In the genomic region with DNA sequence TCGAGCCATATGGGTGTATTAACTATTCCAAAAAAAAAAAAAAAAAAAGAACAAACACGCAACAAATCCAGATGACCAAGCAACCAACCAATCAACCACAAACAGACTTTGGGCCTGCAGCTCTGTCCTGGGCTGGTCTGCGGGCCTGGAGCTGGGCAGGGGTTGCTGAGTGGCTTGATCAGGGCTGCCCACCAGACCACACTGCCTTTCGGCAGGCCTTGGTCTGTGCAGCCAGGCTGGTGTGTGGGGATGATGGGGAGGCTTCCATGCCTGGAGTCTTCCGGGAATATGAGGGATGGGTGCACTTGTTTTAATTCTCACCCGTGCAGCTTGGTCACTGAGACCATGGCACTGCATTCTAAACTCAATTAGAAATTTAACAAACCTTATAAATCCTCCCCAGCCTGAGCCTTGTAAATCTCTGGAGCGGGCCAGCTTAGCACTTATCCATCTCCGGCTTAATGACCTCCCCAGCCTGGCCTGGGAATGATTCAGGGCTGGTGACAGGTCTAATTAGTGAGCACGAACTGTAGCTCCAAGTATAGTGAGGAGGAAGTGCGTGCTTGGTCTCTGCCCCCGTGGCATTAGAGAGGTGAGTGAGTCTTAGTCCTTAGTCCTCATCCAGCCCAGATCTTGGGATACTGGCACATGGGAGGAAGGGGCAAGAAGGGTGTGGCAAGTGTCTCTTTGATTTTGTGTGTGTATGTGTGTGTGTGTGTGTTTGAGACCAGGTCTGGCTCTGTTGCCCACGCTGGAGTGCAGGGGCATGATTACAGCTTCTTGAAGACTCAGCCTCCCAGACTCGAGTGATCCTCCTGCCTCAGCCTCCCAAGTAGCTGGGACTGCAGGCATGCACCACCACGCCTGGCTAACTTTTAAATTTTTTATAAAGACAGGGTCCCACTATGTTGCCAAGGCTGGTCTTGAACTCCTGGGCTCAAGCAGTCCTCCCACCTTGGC, we compare ENCODE assay signal across 23 cellular contexts.
DNase-seq lines count a peak whose midpoint lies in the region; ATAC-seq, FAIRE-seq and TF ChIP-seq lines count a peak whose summit lies in the region.
"Had no signal": no experiment of that assay in that cellular context is flagged by ENCODE, and none has a peak within 500 bp of the region (broad histone marks: within the 10 kb centered on the region; RNA-seq: fewer than 3 reads in every experiment).

No MANE protein-coding gene starts in this region.

- H3K4me1 Mint-ChIP-seq in endodermal cell: peaks cover 5% of the 10 kb centered on the region
- H3K4me1 Mint-ChIP-seq in activated CD4-positive, alpha-beta memory T cell treated with anti-CD3 and anti-CD28 coated beads, Interleukin-2, amount 10 ng/mL, durations not matched to agents 7 days and 5 days: no peaks in the 10 kb centered on the region
- H3K4me1 Mint-ChIP-seq in stimulated activated effector memory CD8-positive, alpha-beta T cell treated with anti-CD3 and anti-CD28 coated beads, Interleukin-12 subunit alpha, Interleukin-12 subunit beta, amount 100 ng/mL, for 72 hours: no peaks in the 10 kb centered on the region

- peaks cover 4% of the 10 kb centered on the region for H3K4me1 ChIP-seq in endodermal cell (ENCODE audit: control insufficient read depth, insufficient read depth, low read length)
- H3K4me1 ChIP-seq: HAP-1 had no signal

- intact Hi-C loops in posterior vena cava (cut with DNase I): no loop called here

- H3K4me3 ChIP-seq in endodermal cell (ENCODE audit: low read length): no peak overlapping the region
- H3K4me3 ChIP-seq: HAP-1, MG63, SK-N-MC had no signal

- H3K36me3 Mint-ChIP-seq in endodermal cell (ENCODE audit: low read depth): no peaks in the 10 kb centered on the region
- H3K36me3 Mint-ChIP-seq in activated CD4-positive, alpha-beta memory T cell treated with anti-CD3 and anti-CD28 coated beads, Interleukin-2, amount 10 ng/mL, durations not matched to agents 7 days and 5 days (ENCODE audit: low read depth): no peaks in the 10 kb centered on the region
- H3K36me3 Mint-ChIP-seq in stimulated activated effector memory CD8-positive, alpha-beta T cell treated with anti-CD3 and anti-CD28 coated beads, Interleukin-12 subunit alpha, Interleukin-12 subunit beta, amount 100 ng/mL, for 72 hours: no peaks in the 10 kb centered on the region

- no peak overlapping the region for H3K27ac ChIP-seq in endodermal cell (ENCODE audit: low read depth, low read length)
- H3K27ac ChIP-seq: SK-N-MC had no signal

- no peaks in the 10 kb centered on the region for H3K36me3 ChIP-seq in endodermal cell (ENCODE audit: control insufficient read depth, insufficient read depth, low read length)
- H3K36me3 ChIP-seq: HAP-1, MG63 had no signal

- H3K4me3 Mint-ChIP-seq in endodermal cell: no peak overlapping the region
- H3K4me3 Mint-ChIP-seq in activated CD4-positive, alpha-beta memory T cell treated with anti-CD3 and anti-CD28 coated beads, Interleukin-2, amount 10 ng/mL, durations not matched to agents 7 days and 5 days: no peak overlapping the region
- H3K4me3 Mint-ChIP-seq in stimulated activated effector memory CD8-positive, alpha-beta T cell treated with anti-CD3 and anti-CD28 coated beads, Interleukin-12 subunit alpha, Interleukin-12 subunit beta, amount 100 ng/mL, for 72 hours: no peak overlapping the region

- TF ChIP-seq CTCF in D721Med (IDR thresholded peaks at IDR 0.05; ENCODE audit: insufficient read depth, missing control alignments): no peak
- TF ChIP-seq CTCF in endodermal cell (conservative IDR thresholded peaks at IDR 0.05): no peak

- H3K9ac ChIP-seq in endodermal cell (ENCODE audit: extremely low read depth, low read length, poor library complexity, severe bottlenecking): no peak overlapping the region

- WGBS in endodermal cell (ENCODE audit: insufficient coverage in 1 of 2, insufficient read length in 1 of 2), 2 experiments: 87% methylated on average over 7 to 12 of the region's 14 CpGs

- FAIRE-seq in D721Med (lab: Jason Lieb, UNC): peak; percentile 64
- FAIRE-seq: HTR-8/SVneo had no signal

- POLR2A ChIA-PET in activated CD4-positive, alpha-beta memory T cell treated with anti-CD3 and anti-CD28 coated beads, Interleukin-2, amount 10 ng/mL, durations not matched to agents 7 days and 5 days (lab: Charles Lee): no interaction called here

- no peaks in the 10 kb centered on the region for H3K9me3 Mint-ChIP-seq in endodermal cell
- H3K9me3 Mint-ChIP-seq in activated CD4-positive, alpha-beta memory T cell treated with anti-CD3 and anti-CD28 coated beads, Interleukin-2, amount 10 ng/mL, durations not matched to agents 7 days and 5 days: no peaks in the 10 kb centered on the region
- no peaks in the 10 kb centered on the region for H3K9me3 Mint-ChIP-seq in stimulated activated effector memory CD8-positive, alpha-beta T cell treated with anti-CD3 and anti-CD28 coated beads, Interleukin-12 subunit alpha, Interleukin-12 subunit beta, amount 100 ng/mL, for 72 hours

- no peak for ATAC-seq in SK-N-SH treated with all-trans-retinoic acid at 6 μM for 48 hours
- no peak for ATAC-seq in HG02623 (IDR thresholded peaks at IDR 0.05; ENCODE audit: unreplicated experiment)
- no peak for ATAC-seq in stimulated activated effector memory CD8-positive, alpha-beta T cell treated with anti-CD3 and anti-CD28 coated beads, Interleukin-12 subunit alpha, Interleukin-12 subunit beta, amount 100 ng/mL, for 72 hours

- CTCF ChIA-PET in activated CD4-positive, alpha-beta memory T cell treated with anti-CD3 and anti-CD28 coated beads, Interleukin-2, amount 10 ng/mL, durations not matched to agents 7 days and 5 days (lab: Charles Lee): interaction anchor here (0.7 to 2.4 kb wide), 3 partner anchors 40 to 769 kb away, joined by 3 to 15 read pairs (median 6); no protein-coding TSS in a partner anchor

- H3K27ac Mint-ChIP-seq in endodermal cell: no peak overlapping the region
- no peak overlapping the region for H3K27ac Mint-ChIP-seq in activated CD4-positive, alpha-beta memory T cell treated with anti-CD3 and anti-CD28 coated beads, Interleukin-2, amount 10 ng/mL, durations not matched to agents 7 days and 5 days
- H3K27ac Mint-ChIP-seq in stimulated activated effector memory CD8-positive, alpha-beta T cell treated with anti-CD3 and anti-CD28 coated beads, Interleukin-12 subunit alpha, Interleukin-12 subunit beta, amount 100 ng/mL, for 72 hours: no peak overlapping the region

- H3K9me3 ChIP-seq in endodermal cell (ENCODE audit: control insufficient read depth, low read length): no peaks in the 10 kb centered on the region
- H3K9me3 ChIP-seq: HAP-1, MG63 had no signal

- DNase-seq in D721Med (ENCODE audit: insufficient read length, low spot score) (peak; percentile 86), NCI-H69 (lab: John Stamatoyannopoulos, UW) (peak; percentile 2), endodermal cell (peak; percentile 28), posterior vena cava (ENCODE audit: low spot score) (peak; percentile 72)
- no peak for DNase-seq in activated CD4-positive, alpha-beta memory T cell treated with anti-CD3 and anti-CD28 coated beads, Interleukin-2, amount 10 ng/mL, durations not matched to agents 7 days and 5 days
- DNase-seq in stimulated activated effector memory CD8-positive, alpha-beta T cell treated with anti-CD3 and anti-CD28 coated beads, Interleukin-12 subunit alpha, Interleukin-12 subunit beta, amount 100 ng/mL, for 72 hours (ENCODE audit: low spot score in 2 of 2): no peak
- DNase-seq: C1 segment of cervical spinal cord, DMS 273 treated with DMSO at 0.1 percent for 48 hours, DND-41, IMR-90, Karpas-422, MG63, NCI-H1092 treated with DMSO at 0.1 percent for 48 hours, NCI-H146, NCI-H2029 treated with DMSO at 0.1 percent for 48 hours, NCI-H2171, OCI-M1, SHP77 had no signal

- H3K27me3 Mint-ChIP-seq in endodermal cell (ENCODE audit: insufficient read depth): peaks cover 45% of the 10 kb centered on the region
- H3K27me3 Mint-ChIP-seq in activated CD4-positive, alpha-beta memory T cell treated with anti-CD3 and anti-CD28 coated beads, Interleukin-2, amount 10 ng/mL, durations not matched to agents 7 days and 5 days: peaks cover 30% of the 10 kb centered on the region

- H3K27me3 ChIP-seq in endodermal cell (ENCODE audit: control insufficient read depth, insufficient read depth, low read length, poor library complexity, severe bottlenecking): peaks cover 50% of the 10 kb centered on the region

TF ChIP-seq in SK-N-SH treated with all-trans-retinoic acid at 6 μM for 48 hours, 23 proteins besides CTCF, POLR2A, EP300 and RAD21 (continues in another document):
- TF ChIP-seq ARNTL (CRISPR knock-in tag; IDR thresholded peaks at IDR 0.05; ENCODE audit: borderline replicate concordance, low read depth): no peak
- TF ChIP-seq, protein P1, sequence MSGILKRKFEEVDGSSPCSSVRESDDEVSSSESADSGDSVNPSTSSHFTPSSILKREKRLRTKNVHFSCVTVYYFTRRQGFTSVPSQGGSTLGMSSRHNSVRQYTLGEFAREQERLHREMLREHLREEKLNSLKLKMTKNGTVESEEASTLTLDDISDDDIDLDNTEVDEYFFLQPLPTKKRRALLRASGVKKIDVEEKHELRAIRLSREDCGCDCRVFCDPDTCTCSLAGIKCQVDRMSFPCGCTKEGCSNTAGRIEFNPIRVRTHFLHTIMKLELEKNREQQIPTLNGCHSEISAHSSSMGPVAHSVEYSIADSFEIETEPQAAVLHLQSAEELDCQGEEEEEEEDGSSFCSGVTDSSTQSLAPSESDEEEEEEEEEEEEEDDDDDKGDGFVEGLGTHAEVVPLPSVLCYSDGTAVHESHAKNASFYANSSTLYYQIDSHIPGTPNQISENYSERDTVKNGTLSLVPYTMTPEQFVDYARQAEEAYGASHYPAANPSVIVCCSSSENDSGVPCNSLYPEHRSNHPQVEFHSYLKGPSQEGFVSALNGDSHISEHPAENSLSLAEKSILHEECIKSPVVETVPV (CRISPR knock-in tag; IDR thresholded peaks at IDR 0.05): no peak
- no peak for TF ChIP-seq ZNF70 (CRISPR knock-in tag; IDR thresholded peaks at IDR 0.05)
- TF ChIP-seq TCF4 (CRISPR knock-in tag; IDR thresholded peaks at IDR 0.05; ENCODE audit: borderline replicate concordance): no peak
- TF ChIP-seq, protein P2, sequence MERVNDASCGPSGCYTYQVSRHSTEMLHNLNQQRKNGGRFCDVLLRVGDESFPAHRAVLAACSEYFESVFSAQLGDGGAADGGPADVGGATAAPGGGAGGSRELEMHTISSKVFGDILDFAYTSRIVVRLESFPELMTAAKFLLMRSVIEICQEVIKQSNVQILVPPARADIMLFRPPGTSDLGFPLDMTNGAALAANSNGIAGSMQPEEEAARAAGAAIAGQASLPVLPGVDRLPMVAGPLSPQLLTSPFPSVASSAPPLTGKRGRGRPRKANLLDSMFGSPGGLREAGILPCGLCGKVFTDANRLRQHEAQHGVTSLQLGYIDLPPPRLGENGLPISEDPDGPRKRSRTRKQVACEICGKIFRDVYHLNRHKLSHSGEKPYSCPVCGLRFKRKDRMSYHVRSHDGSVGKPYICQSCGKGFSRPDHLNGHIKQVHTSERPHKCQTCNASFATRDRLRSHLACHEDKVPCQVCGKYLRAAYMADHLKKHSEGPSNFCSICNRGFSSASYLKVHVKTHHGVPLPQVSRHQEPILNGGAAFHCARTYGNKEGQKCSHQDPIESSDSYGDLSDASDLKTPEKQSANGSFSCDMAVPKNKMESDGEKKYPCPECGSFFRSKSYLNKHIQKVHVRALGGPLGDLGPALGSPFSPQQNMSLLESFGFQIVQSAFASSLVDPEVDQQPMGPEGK (CRISPR knock-in tag; IDR thresholded peaks at IDR 0.05; ENCODE audit: borderline replicate concordance): no peak

Comparison
In these comparisons a context has a peak if more than half of its experiments do, and no peak if none do; other contexts are left out.
1. DNase-seq: peak in D721Med (single experiment), NCI-H69 (single experiment), endodermal cell (single experiment) and posterior vena cava (single experiment); none in activated CD4-positive, alpha-beta memory T cell treated with anti-CD3 and anti-CD28 coated beads, Interleukin-2, amount 10 ng/mL, durations not matched to agents 7 days and 5 days (single experiment) and stimulated activated effector memory CD8-positive, alpha-beta T cell treated with anti-CD3 and anti-CD28 coated beads, Interleukin-12 subunit alpha, Interleukin-12 subunit beta, amount 100 ng/mL, for 72 hours (0 of 2).